In the genomic region with DNA sequence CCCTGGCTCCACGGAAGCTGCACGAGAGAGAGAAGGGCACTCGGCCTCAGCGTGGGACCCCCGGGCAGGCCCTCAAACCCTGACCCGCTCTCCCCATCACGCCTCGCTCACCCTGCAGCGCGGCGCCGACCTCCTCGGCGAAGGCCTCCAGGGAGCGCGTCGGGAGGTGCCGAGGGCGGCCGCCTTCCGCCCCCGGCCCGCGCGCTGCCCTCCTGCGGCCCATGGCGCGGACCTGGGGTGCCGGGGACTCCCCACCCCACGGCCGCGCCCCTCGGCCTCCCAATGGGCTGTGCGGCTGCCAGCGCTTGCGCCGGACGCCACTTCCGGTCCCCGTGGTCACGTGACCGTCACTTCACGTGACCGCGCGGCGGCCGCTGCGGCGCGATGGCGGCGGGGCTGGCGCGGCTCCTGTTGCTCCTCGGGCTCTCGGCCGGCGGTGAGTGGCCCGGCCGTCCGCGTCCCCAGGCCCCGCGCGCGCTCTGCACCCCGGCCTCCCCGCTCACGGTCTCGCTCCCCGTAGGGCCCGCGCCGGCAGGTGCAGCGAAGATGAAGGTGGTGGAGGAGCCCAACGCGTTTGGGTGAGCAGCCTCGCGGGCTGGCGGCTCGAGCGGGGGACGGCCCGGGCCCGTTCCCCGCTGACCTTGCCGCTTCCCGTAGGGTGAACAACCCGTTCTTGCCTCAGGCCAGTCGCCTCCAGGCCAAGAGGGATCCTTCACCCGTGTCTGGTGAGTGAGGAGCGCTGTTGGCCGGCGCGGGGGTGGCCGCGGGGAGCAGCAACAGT, we compare ENCODE assay signal across 1 cellular context.
TF ChIP-seq lines count a peak whose summit lies in the region.

Gene GNPTG, plus strand, starts transcription at position 350 of the 781 bp plus-strand sequence. Its CDS starts 35 bp downstream, at position 385.
Gene TSR3, minus strand, starts transcription at position 297 of the 781 bp plus-strand sequence. Its CDS starts 74 bp downstream, at position 223.

TF ChIP-seq in K562, 482 proteins besides CTCF, POLR2A, EP300 and RAD21 (continued from another document and continues in another):
- TF ChIP-seq, protein P1, sequence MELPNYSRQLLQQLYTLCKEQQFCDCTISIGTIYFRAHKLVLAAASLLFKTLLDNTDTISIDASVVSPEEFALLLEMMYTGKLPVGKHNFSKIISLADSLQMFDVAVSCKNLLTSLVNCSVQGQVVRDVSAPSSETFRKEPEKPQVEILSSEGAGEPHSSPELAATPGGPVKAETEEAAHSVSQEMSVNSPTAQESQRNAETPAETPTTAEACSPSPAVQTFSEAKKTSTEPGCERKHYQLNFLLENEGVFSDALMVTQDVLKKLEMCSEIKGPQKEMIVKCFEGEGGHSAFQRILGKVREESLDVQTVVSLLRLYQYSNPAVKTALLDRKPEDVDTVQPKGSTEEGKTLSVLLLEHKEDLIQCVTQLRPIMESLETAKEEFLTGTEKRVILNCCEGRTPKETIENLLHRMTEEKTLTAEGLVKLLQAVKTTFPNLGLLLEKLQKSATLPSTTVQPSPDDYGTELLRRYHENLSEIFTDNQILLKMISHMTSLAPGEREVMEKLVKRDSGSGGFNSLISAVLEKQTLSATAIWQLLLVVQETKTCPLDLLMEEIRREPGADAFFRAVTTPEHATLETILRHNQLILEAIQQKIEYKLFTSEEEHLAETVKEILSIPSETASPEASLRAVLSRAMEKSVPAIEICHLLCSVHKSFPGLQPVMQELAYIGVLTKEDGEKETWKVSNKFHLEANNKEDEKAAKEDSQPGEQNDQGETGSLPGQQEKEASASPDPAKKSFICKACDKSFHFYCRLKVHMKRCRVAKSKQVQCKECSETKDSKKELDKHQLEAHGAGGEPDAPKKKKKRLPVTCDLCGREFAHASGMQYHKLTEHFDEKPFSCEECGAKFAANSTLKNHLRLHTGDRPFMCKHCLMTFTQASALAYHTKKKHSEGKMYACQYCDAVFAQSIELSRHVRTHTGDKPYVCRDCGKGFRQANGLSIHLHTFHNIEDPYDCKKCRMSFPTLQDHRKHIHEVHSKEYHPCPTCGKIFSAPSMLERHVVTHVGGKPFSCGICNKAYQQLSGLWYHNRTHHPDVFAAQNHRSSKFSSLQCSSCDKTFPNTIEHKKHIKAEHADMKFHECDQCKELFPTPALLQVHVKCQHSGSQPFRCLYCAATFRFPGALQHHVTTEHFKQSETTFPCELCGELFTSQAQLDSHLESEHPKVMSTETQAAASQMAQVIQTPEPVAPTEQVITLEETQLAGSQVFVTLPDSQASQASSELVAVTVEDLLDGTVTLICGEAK (IDR thresholded peaks at IDR 0.05): peak; percentile 70
- TF ChIP-seq, protein P1 (CRISPR knock-in tag; IDR thresholded peaks at IDR 0.05): no peak
- TF ChIP-seq SMAD1 (IDR thresholded peaks at IDR 0.05; ENCODE audit: low read depth, low read length, partially characterized antibody) (no peak), ZNF197 (CRISPR knock-in tag; IDR thresholded peaks at IDR 0.05; ENCODE audit: low read depth) (peak; percentile 60; the same call in 1 of the 2 replicates), ZNF584 (CRISPR knock-in tag; IDR thresholded peaks at IDR 0.05; ENCODE audit: low read depth) (no peak), TCF7 (IDR thresholded peaks at IDR 0.05; ENCODE audit: borderline replicate concordance) (no peak), SETDB1 (IDR thresholded peaks at IDR 0.05; ENCODE audit: low read length) (peak; percentile 67), ZNF232 (CRISPR knock-in tag; IDR thresholded peaks at IDR 0.05) (no peak), TBL1XR1 (IDR thresholded peaks at IDR 0.05; ENCODE audit: low read length in 2 of 2) (peak in 1 of 2 experiments; percentile 61; a peak in 1 of 4 replicates), ATF7 (IDR thresholded peaks at IDR 0.05) (peak; percentile 65; the same call in 1 of the 2 replicates), SAFB (IDR thresholded peaks at IDR 0.05; ENCODE audit: borderline replicate concordance, low read depth, low read length) (0 out of 2 replicates have a peak, but pooled peaks have one; percentile 17), CTBP1 (IDR thresholded peaks at IDR 0.05; ENCODE audit: borderline replicate concordance) (peak; percentile 72; the same call in 1 of the 2 replicates), CXXC5 (CRISPR knock-in tag; IDR thresholded peaks at IDR 0.05) (peak; percentile 97), RBBP5 (IDR thresholded peaks at IDR 0.05; ENCODE audit: borderline replicate concordance, insufficient read depth, low read length, poor library complexity, severe bottlenecking) (peak; percentile 84), ZNF699 (CRISPR knock-in tag; IDR thresholded peaks at IDR 0.05; ENCODE audit: insufficient replicate concordance) (no peak), NR3C1 (CRISPR knock-in tag; IDR thresholded peaks at IDR 0.05) (0 out of 2 replicates have a peak, but pooled peaks have one; percentile 55), ZBTB2 (IDR thresholded peaks at IDR 0.05) (no peak), PYGO2 (tag; IDR thresholded peaks at IDR 0.05) (no peak), CBFA2T2 (conservative IDR thresholded peaks at IDR 0.05) (peak; percentile 92), SUPT5H (IDR thresholded peaks at IDR 0.05) (no peak), C11orf30 (IDR thresholded peaks at IDR 0.05; ENCODE audit: low read depth) (peak; percentile 99), VEZF1 (CRISPR knock-in tag; IDR thresholded peaks at IDR 0.05) (peak; percentile 81), GTF2F1 (IDR thresholded peaks at IDR 0.05; ENCODE audit: low read depth, low read length) (0 out of 2 replicates have a peak, but pooled peaks have one; percentile 74), ZNF143 (CRISPR knock-in tag; IDR thresholded peaks at IDR 0.05) (peak; percentile 68), NFYB (IDR thresholded peaks at IDR 0.05; ENCODE audit: extremely low read depth, insufficient read length) (no peak), ZNF134 (CRISPR knock-in tag; conservative IDR thresholded peaks at IDR 0.05) (no peak), FUS (optimal IDR thresholded peaks at IDR 0.05; ENCODE audit: low read depth, low read length) (peak; percentile 94), SIN3A (IDR thresholded peaks at IDR 0.05; ENCODE audit: borderline replicate concordance in 2 of 2, control insufficient read depth in 1 of 2, low read depth in 2 of 2, low read length in 2 of 2) (peak; percentile 100), NFIC (IDR thresholded peaks at IDR 0.05) (peak; percentile 20; the same call in 1 of the 2 replicates), ZNF407 (IDR thresholded peaks at IDR 0.05; ENCODE audit: low read depth) (0 out of 2 replicates have a peak, but pooled peaks have one; percentile 21), ILF3 (IDR thresholded peaks at IDR 0.05; ENCODE audit: borderline replicate concordance) (0 out of 2 replicates have a peak, but pooled peaks have one; percentile 68), SRSF3 (IDR thresholded peaks at IDR 0.05; ENCODE audit: insufficient read depth, low read length) (no peak)
- TF ChIP-seq, protein P2, sequence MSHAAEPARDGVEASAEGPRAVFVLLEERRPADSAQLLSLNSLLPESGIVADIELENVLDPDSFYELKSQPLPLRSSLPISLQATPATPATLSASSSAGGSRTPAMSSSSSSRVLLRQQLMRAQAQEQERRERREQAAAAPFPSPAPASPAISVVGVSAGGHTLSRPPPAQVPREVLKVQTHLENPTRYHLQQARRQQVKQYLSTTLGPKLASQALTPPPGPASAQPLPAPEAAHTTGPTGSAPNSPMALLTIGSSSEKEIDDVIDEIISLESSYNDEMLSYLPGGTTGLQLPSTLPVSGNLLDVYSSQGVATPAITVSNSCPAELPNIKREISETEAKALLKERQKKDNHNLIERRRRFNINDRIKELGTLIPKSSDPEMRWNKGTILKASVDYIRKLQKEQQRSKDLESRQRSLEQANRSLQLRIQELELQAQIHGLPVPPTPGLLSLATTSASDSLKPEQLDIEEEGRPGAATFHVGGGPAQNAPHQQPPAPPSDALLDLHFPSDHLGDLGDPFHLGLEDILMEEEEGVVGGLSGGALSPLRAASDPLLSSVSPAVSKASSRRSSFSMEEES (CRISPR knock-in tag; IDR thresholded peaks at IDR 0.05): peak; percentile 100
